Comparison of ENCODE assay signal across 27 cellular contexts in the genomic region with DNA sequence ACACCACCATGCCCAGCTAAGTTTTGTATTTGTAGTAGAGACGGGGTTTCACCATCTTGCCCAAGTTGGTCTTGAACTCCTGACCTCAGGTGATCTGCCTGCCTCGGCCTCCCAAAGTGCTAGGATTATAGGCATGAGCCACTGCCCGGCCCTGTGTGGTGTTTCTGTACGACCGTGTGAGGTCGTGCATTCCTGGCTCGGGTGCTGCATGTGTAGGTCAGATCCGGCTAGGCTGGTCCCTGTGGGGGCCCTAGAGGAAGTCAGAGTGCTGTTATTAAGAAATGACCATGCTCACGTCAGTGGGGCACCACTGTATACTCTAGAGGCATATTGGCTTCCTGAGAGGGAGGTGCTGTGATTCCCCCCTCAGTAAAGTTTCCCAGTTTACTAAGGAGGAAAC. TPM values are rescaled to one million over a fixed set of nuclear protein-coding genes. Genes with fewer than 3 reads are reported as not detected.
A peak's percentile ranks its signal among the peaks of the same experiment; 100 is the strongest.
DNase-seq lines count a peak whose midpoint lies in the region; ATAC-seq and TF ChIP-seq lines count a peak whose summit lies in the region.
"Had no signal": no experiment of that assay in that cellular context is flagged by ENCODE, and none has a peak within 500 bp of the region (broad histone marks: within the 10 kb centered on the region; RNA-seq: fewer than 3 reads in every experiment).

No MANE protein-coding gene starts in this region.

- H3K9me3 ChIP-seq in heart left ventricle, result peaks cover 0 to 3% (median 0%) of the 10 kb centered on the region in 12 donors
- peaks cover 0 to 5% (median 0%) of the 10 kb centered on the region in 11 donors for H3K9me3 ChIP-seq in heart right ventricle
- no peaks in the 10 kb centered on the region for H3K9me3 ChIP-seq in colonic mucosa
- H3K9me3 ChIP-seq in mucosa of descending colon, result no peaks in the 10 kb centered on the region
- no peaks in the 10 kb centered on the region for H3K9me3 ChIP-seq in smooth muscle cell (replicated peaks; ENCODE audit: low read depth)
- H3K9me3 ChIP-seq: thoracic aorta, vagina had no signal

- H3K27me3 ChIP-seq in heart left ventricle (peaks cover 0 to 3% (median 0%) of the 10 kb centered on the region in 9 donors), heart right ventricle (no peaks in the 10 kb centered on the region), colonic mucosa (no peaks in the 10 kb centered on the region), smooth muscle cell (ENCODE audit: low read depth) (no peaks in the 10 kb centered on the region)
- H3K27me3 ChIP-seq: vagina had no signal

- no peak overlapping the region for H2AFZ ChIP-seq in smooth muscle cell (ENCODE audit: low read depth)
- H2AFZ ChIP-seq: GM23248 had no signal

- ATAC-seq in heart left ventricle, result no peak
- ATAC-seq in heart right ventricle, result no peak
- ATAC-seq in mucosa of descending colon, result no peak
- ATAC-seq: activated CD8-positive, alpha-beta memory T cell treated with anti-CD3 and anti-CD28 coated beads, Interleukin-2, amount 10 ng/mL, durations not matched to agents 7 days and 5 days; activated T-cell treated with anti-CD3 and anti-CD28 coated beads, Interleukin-2, amount 50 U/mL, for 4 hours; naive thymus-derived CD4-positive, alpha-beta T cell; SK-N-SH treated with all-trans-retinoic acid at 6 μM for 48 hours had no signal

- H3K4me1 ChIP-seq in heart left ventricle, result peaks cover 0 to 93% (median 36%) of the 10 kb centered on the region in 12 donors
- H3K4me1 ChIP-seq in heart right ventricle, result peaks cover 9 to 97% (median 50%) of the 10 kb centered on the region in 9 donors
- H3K4me1 ChIP-seq in colonic mucosa, result peaks cover 38% of the 10 kb centered on the region
- H3K4me1 ChIP-seq in mucosa of descending colon (ENCODE audit: low read depth), result peaks cover 58% of the 10 kb centered on the region
- H3K4me1 ChIP-seq in smooth muscle cell (ENCODE audit: low read depth), result no peaks in the 10 kb centered on the region

- peak overlapping the region in 1 of 2 donors; percentile 51 for H3K9ac ChIP-seq in colonic mucosa (ENCODE audit: low read depth in 2 of 2, low read length in 2 of 2)
- no peak overlapping the region for H3K9ac ChIP-seq in smooth muscle cell (ENCODE audit: low read depth)
- H3K9ac ChIP-seq: GM23248 had no signal

- H3K4me3 ChIP-seq in heart left ventricle, result no peak overlapping the region
- no peak overlapping the region for H3K4me3 ChIP-seq in heart right ventricle
- H3K4me3 ChIP-seq in colonic mucosa, result no peak overlapping the region
- H3K4me3 ChIP-seq in mucosa of descending colon, result no peak overlapping the region
- no peak overlapping the region for H3K4me3 ChIP-seq in smooth muscle cell
- H3K4me3 ChIP-seq: GM23248, skin epidermis, thoracic aorta, vagina had no signal

- peak overlapping the region in 7 of 12 donors; percentile 2 to 75 (median 38) for H3K27ac ChIP-seq in heart left ventricle
- peak overlapping the region in 4 of 10 donors; percentile 23 to 55 (median 38) for H3K27ac ChIP-seq in heart right ventricle
- peak overlapping the region; percentile 22 for H3K27ac ChIP-seq in colonic mucosa
- H3K27ac ChIP-seq in temporal lobe (ENCODE audit: low read depth, low read length), result peak overlapping the region; percentile 74
- no peak overlapping the region for H3K27ac ChIP-seq in smooth muscle cell (ENCODE audit: low read depth)
- H3K27ac ChIP-seq: epithelial cell of prostate, GM23248, skin epidermis, thoracic aorta, vagina had no signal

- no peak overlapping the region for H3K4me2 ChIP-seq in smooth muscle cell

- no peaks in the 10 kb centered on the region for H3F3A ChIP-seq in smooth muscle cell (ENCODE audit: low read depth)

- intact Hi-C loops in heart left ventricle (cut with DNase I) (no loop called here), heart right ventricle (cut with DNase I) (no loop called here), colonic mucosa (cut with DNase I) (loop anchor here (5.0 kb wide), 1 partner anchor 35 kb away; no protein-coding TSS in a partner anchor), mucosa of descending colon (cut with DNase I, micrococcal nuclease) (no loop called here)

- no peaks in the 10 kb centered on the region for H3K79me2 ChIP-seq in smooth muscle cell (ENCODE audit: low read depth)

- no peak for TF ChIP-seq CTCF in heart left ventricle (IDR thresholded peaks at IDR 0.05)
- TF ChIP-seq CTCF in heart right ventricle (IDR thresholded peaks at IDR 0.05), result no peak
- TF ChIP-seq CTCF in colonic mucosa (IDR thresholded peaks at IDR 0.05), result no peak
- TF ChIP-seq CTCF in mucosa of descending colon (IDR thresholded peaks at IDR 0.05), result no peak
- TF ChIP-seq CTCF in smooth muscle cell (IDR thresholded peaks at IDR 0.05; ENCODE audit: borderline replicate concordance, insufficient read depth, poor library complexity, severe bottlenecking), result no peak

- H3K36me3 ChIP-seq in heart left ventricle (no peaks in the 10 kb centered on the region), heart right ventricle (no peaks in the 10 kb centered on the region), colonic mucosa (no peaks in the 10 kb centered on the region), mucosa of descending colon (ENCODE audit: low read depth) (no peaks in the 10 kb centered on the region), smooth muscle cell (ENCODE audit: low read depth) (no peaks in the 10 kb centered on the region)
- H3K36me3 ChIP-seq: thoracic aorta, vagina had no signal

- no peak for TF ChIP-seq POLR2A in heart left ventricle (IDR thresholded peaks at IDR 0.05)

- DNase-seq in heart left ventricle (peak in 2 of 5 donors; percentile 11 to 28), heart right ventricle (no peak), colonic mucosa (no peak), mucosa of descending colon (peak; percentile 23 to 35 (median 28)), smooth muscle cell (lab: John Stamatoyannopoulos, UW; ENCODE audit: unreplicated experiment) (no peak), midbrain (lab: John Stamatoyannopoulos, UW) (no peak)
- no peak for DNase-seq in activated naive CD4-positive, alpha-beta T cell treated with anti-CD3 and anti-CD28 coated beads, Interleukin-2, amount 50 U/mL, for 16 hours
- DNase-seq: activated CD4-positive, alpha-beta T cell treated with anti-CD3 and anti-CD28 coated beads, Interleukin-2, amount 50 U/mL, for 4 hours; activated CD8-positive, alpha-beta memory T cell treated with anti-CD3 and anti-CD28 coated beads, Interleukin-2, amount 10 ng/mL, durations not matched to agents 7 days and 5 days; activated T-cell treated with anti-CD3 and anti-CD28 coated beads, Interleukin-2, amount 50 U/mL, for 4 hours; DMS79; effector CD8-positive, alpha-beta T cell; GF-D8; GM23248; naive thymus-derived CD4-positive, alpha-beta T cell; NCI-H2107; NCI-H446; NCI-H82; stimulated activated naive CD4-positive, alpha-beta T cell treated with Interleukin-2 at 50 U/mL for 16 hours had no signal

- no peaks in the 10 kb centered on the region for H4K20me1 ChIP-seq in smooth muscle cell (ENCODE audit: low read depth)

- WGBS in heart left ventricle, 4 donors, result 31 to 40% (median 35%) methylated on average over 9 of the region's 9 CpGs
- WGBS in heart right ventricle, 2 donors, result 44 to 53% methylated on average over 9 of the region's 9 CpGs
- WGBS in smooth muscle cell (ENCODE audit: low lambda C conversion rate), result 76% methylated on average over 9 of the region's 9 CpGs

RNA-seq across cellular contexts. Expression of a gene that starts 13.7 kb away (rescaled TPM):
- total RNA-seq in heart left ventricle, result 100 to 1,000 TPM; 107 to 206 (median 129) TPM
- 10 to 100 TPM; 29.4 to 97.5 TPM for polyA plus RNA-seq in heart left ventricle
- total RNA-seq in heart right ventricle, result 100 to 1,000 TPM; 138 to 236 (median 200) TPM
- polyA plus RNA-seq in heart right ventricle, result 100 to 1,000 TPM in 1 of 2 donors, 10 to 100 TPM in 1; 16.6 to 115 TPM
- 100 to 1,000 TPM; 161 to 238 TPM for total RNA-seq in colonic mucosa
- 100 to 1,000 TPM; 175 to 276 (median 201) TPM for total RNA-seq in mucosa of descending colon
- 30.7 TPM for total RNA-seq in temporal lobe
- total RNA-seq in smooth muscle cell, result 0.31 TPM in 1 of 2 replicates, not detected in the other
- polyA plus RNA-seq in smooth muscle cell, result 0.20 and 0.27 TPM in 2 replicates
- total RNA-seq: A172; activated CD8-positive, alpha-beta memory T cell treated with anti-CD3 and anti-CD28 coated beads, Interleukin-2, amount 10 ng/mL, durations not matched to agents 7 days and 5 days; GM23248; pulmonary artery endothelial cell had no signal
- polyA plus RNA-seq: GM23248; naive thymus-derived CD4-positive, alpha-beta T cell had no signal

Comparison
In these comparisons a context has a peak if more than half of its experiments do, and no peak if none do; other contexts are left out.
1. DNase-seq: peak in mucosa of descending colon (3 of 3); none in heart right ventricle (0 of 2), colonic mucosa (single experiment), smooth muscle cell (single experiment), activated naive CD4-positive, alpha-beta T cell treated with anti-CD3 and anti-CD28 coated beads, Interleukin-2, amount 50 U/mL, for 16 hours (single experiment) and midbrain (single experiment).
2. RNA of a gene that starts 13.7 kb away (total RNA-seq): 161 to 238 TPM in colonic mucosa, 138 to 236 TPM in heart right ventricle, 175 to 276 TPM in mucosa of descending colon, 107 to 206 TPM in heart left ventricle and 30.7 TPM in temporal lobe (single experiment); 0.31 TPM in smooth muscle cell; every median in the first group is over 10 times any median in the second.